10 cellular contexts compared by ENCODE assay signal in genomic region chr6:150144294-150144868, GRCh38. TPM values are rescaled to one million over a fixed set of nuclear protein-coding genes. Genes with fewer than 3 reads are reported as not detected.
DNase-seq lines count a peak whose midpoint lies in the region; ATAC-seq and TF ChIP-seq lines count a peak whose summit lies in the region.
"Had no signal": no experiment of that assay in that cellular context is flagged by ENCODE, and none has a peak within 500 bp of the region (broad histone marks: within the 10 kb centered on the region; RNA-seq: fewer than 3 reads in every experiment).

No MANE protein-coding gene starts in this region.

- H3K4me1 Mint-ChIP-seq in T-helper 17 cell, result peaks cover 5% of the 10 kb centered on the region
- peaks cover 6% of the 10 kb centered on the region for H3K4me1 Mint-ChIP-seq in glutamatergic neuron (ENCODE audit: low read depth, unreplicated experiment)

- H3K9me3 Mint-ChIP-seq in glutamatergic neuron (ENCODE audit: unreplicated experiment), result peaks cover 8% of the 10 kb centered on the region

- peak overlapping the region; percentile 88 for H3K27ac ChIP-seq in psoas muscle

- WGBS in psoas muscle, 3 donors, result 14 to 24% (median 16%) methylated on average over 6 of the region's 6 CpGs

- no peak overlapping the region for H3K27ac Mint-ChIP-seq in T-helper 17 cell
- H3K27ac Mint-ChIP-seq in glutamatergic neuron (ENCODE audit: unreplicated experiment), result no peak overlapping the region

- H3K4me3 ChIP-seq in HAP-1, result peak overlapping the region; percentile 38; the same call in 1 of the 2 replicates
- peak overlapping the region; percentile 81 for H3K4me3 ChIP-seq in psoas muscle
- no peak overlapping the region for H3K4me3 ChIP-seq in mucosa of descending colon

- H3K4me3 Mint-ChIP-seq in T-helper 17 cell (peak overlapping the region; percentile 50), glutamatergic neuron (ENCODE audit: unreplicated experiment) (peak overlapping the region; percentile 87)

- no peaks in the 10 kb centered on the region for H3K36me3 Mint-ChIP-seq in T-helper 17 cell (ENCODE audit: low read depth)
- H3K36me3 Mint-ChIP-seq in glutamatergic neuron (ENCODE audit: unreplicated experiment), result no peaks in the 10 kb centered on the region

- ATAC-seq in T-helper 17 cell, result no peak
- ATAC-seq in psoas muscle, result no peak
- ATAC-seq in GM21360 (IDR thresholded peaks at IDR 0.05; ENCODE audit: unreplicated experiment), result no peak
- no peak for ATAC-seq in mucosa of descending colon

- in situ Hi-C loops in HAP-1 (cut with MboI; ENCODE audit: low sequenced_read_pairs), result no loop called here

- no peaks in the 10 kb centered on the region for H3K36me3 ChIP-seq in HAP-1 (replicated peaks)
- no peaks in the 10 kb centered on the region for H3K36me3 ChIP-seq in psoas muscle (ENCODE audit: insufficient read depth in 1 of 2, low read depth in 1 of 2)
- H3K36me3 ChIP-seq in mucosa of descending colon (ENCODE audit: low read depth), result no peaks in the 10 kb centered on the region

- intact Hi-C loops in psoas muscle (cut with DNase I) (loop anchor here (5.0 kb wide), 3 partner anchors 58 to 193 kb away; no protein-coding TSS in a partner anchor), mucosa of descending colon (cut with DNase I, micrococcal nuclease) (no loop called here)

- peaks cover 80% of the 10 kb centered on the region for H3K27me3 Mint-ChIP-seq in T-helper 17 cell
- H3K27me3 Mint-ChIP-seq in glutamatergic neuron (ENCODE audit: unreplicated experiment), result peaks cover 15% of the 10 kb centered on the region

- DNase-seq in HAP-1 (ENCODE audit: low spot score in 2 of 2), result no peak
- DNase-seq in T-helper 17 cell, result no peak
- no peak for DNase-seq in glutamatergic neuron
- no peak for DNase-seq in psoas muscle
- no peak for DNase-seq in occipital lobe (lab: John Stamatoyannopoulos, UW)
- no peak for DNase-seq in mucosa of descending colon
- DNase-seq: activated gamma-delta T cell; stimulated activated naive CD4-positive, alpha-beta T cell had no signal

- TF ChIP-seq CTCF in glutamatergic neuron (IDR thresholded peaks at IDR 0.05; ENCODE audit: partially characterized antibody, unreplicated experiment), result no peak
- TF ChIP-seq CTCF in psoas muscle (IDR thresholded peaks at IDR 0.05), result no peak
- TF ChIP-seq CTCF in mucosa of descending colon (IDR thresholded peaks at IDR 0.05), result no peak

- H3K27me3 ChIP-seq in HAP-1 (ENCODE audit: low read depth) (peaks cover 55% of the 10 kb centered on the region), psoas muscle (ENCODE audit: insufficient read depth in 3 of 3, low read length in 2 of 3) (peaks cover 0 to 5% (median 0%) of the 10 kb centered on the region in 3 donors)

- H3K9me3 ChIP-seq in HAP-1 (no peaks in the 10 kb centered on the region), T-helper 17 cell (ENCODE audit: control insufficient read depth, low read length, poor library complexity, severe bottlenecking) (no peaks in the 10 kb centered on the region), psoas muscle (no peaks in the 10 kb centered on the region), mucosa of descending colon (no peaks in the 10 kb centered on the region)

- peaks cover 4% of the 10 kb centered on the region; the same call in 1 of the 2 replicates for H3K4me1 ChIP-seq in HAP-1
- peaks cover 13% of the 10 kb centered on the region for H3K4me1 ChIP-seq in psoas muscle
- H3K4me1 ChIP-seq in mucosa of descending colon (ENCODE audit: low read depth), result peaks cover 13% of the 10 kb centered on the region

RNA-seq across cellular contexts. Expression of gene PPP1R14C, which starts 1.5 kb away (rescaled TPM):
- total RNA-seq in T-helper 17 cell (not detected), glutamatergic neuron (ENCODE audit: unreplicated experiment) (4.1 TPM), psoas muscle (10 to 100 TPM; 13.3 to 62.8 (median 22.4) TPM), occipital lobe (61.3 TPM), mucosa of descending colon (10 to 100 TPM; 11.1 to 33.5 (median 25.2) TPM)
- polyA plus RNA-seq in psoas muscle, result 10 to 100 TPM in 2 of 3 donors, 1 to 10 TPM in 1; 5.9 to 41.2 (median 30.1) TPM
- total RNA-seq: pulmonary artery endothelial cell had no signal

Comparison
In these comparisons a context has a peak if more than half of its experiments do, and no peak if none do; other contexts are left out.
1. intact Hi-C loops: an anchor here in psoas muscle (5.0 kb wide); none called in mucosa of descending colon.